In the genomic region with DNA sequence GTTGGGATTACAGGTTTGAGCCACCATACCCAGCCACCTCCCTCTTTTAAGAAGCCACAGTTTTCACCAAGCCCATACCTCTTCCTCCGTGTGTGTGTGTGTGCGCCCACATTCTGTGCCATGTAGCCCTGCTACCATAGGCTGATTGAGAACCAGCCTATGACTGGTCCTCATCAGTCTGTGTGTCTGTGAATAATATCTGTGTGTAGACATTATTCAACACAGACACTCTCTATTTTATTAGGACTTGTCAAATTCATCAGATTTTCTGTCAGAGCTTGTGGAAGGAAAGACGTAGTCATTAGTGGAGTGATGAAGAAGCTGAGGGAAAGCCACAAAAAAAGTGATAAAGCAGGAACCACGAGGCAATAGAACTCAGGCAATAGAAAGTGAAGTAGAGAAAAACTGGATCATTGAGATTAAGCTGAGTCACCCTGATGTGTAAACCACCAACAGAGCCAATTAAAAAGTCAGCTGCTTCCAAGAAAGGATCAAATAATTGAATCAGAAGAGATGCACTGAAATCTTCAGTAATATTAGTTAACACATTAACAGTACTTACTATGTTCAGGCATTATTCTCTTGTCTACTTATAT, we compare ENCODE assay signal across 14 cellular contexts.
DNase-seq lines count a peak whose midpoint lies in the region; ATAC-seq and TF ChIP-seq lines count a peak whose summit lies in the region.
"Had no signal": no experiment of that assay in that cellular context is flagged by ENCODE, and none has a peak within 500 bp of the region (broad histone marks: within the 10 kb centered on the region; RNA-seq: fewer than 3 reads in every experiment).

No MANE protein-coding gene starts in this region.

- intact Hi-C loops in Right ventricle myocardium superior (cut with DNase I) (no loop called here), heart right ventricle (cut with DNase I) (loop anchor here in 4 of 10 donors (10.0 kb wide), 1 partner anchor 120 kb away; a partner anchor contains a TSS)

- DNase-seq in Right ventricle myocardium superior = no peak
- no peak for DNase-seq in heart right ventricle
- DNase-seq in RPMI7951 (ENCODE audit: low read depth) = peak; percentile 47
- DNase-seq in fibroblast of mammary gland (ENCODE audit: low read depth) = peak; percentile 53
- no peak for DNase-seq in stimulated activated effector memory CD8-positive, alpha-beta T cell treated with anti-CD3 and anti-CD28 coated beads, Interleukin-12 subunit alpha, Interleukin-12 subunit beta, amount 100 ng/mL, for 72 hours (ENCODE audit: low spot score in 2 of 2)
- no peak for DNase-seq in KG1 (lab: John Stamatoyannopoulos, UW)
- DNase-seq in putamen (ENCODE audit: low spot score) = no peak
- no peak for DNase-seq in HCEC 1CT
- DNase-seq: activated CD8-positive, alpha-beta memory T cell treated with anti-CD3 and anti-CD28 coated beads, Interleukin-2, amount 10 ng/mL, durations not matched to agents 7 days and 5 days; amygdala; left ventricle myocardium inferior; NCI-H1092 had no signal

- H3K4me3 ChIP-seq in heart right ventricle = no peak overlapping the region
- H3K4me3 ChIP-seq in fibroblast of mammary gland (ENCODE audit: control insufficient read depth, low read depth, low read length) = no peak overlapping the region
- H3K4me3 ChIP-seq: left ventricle myocardium inferior had no signal

- WGBS in heart right ventricle, 2 donors = 81 to 84% methylated on average over 4 of the region's 4 CpGs

- H3K36me3 ChIP-seq in heart right ventricle = no peaks in the 10 kb centered on the region
- H3K36me3 ChIP-seq: left ventricle myocardium inferior had no signal

- peak; percentile 34 for ATAC-seq in Right ventricle myocardium superior (ENCODE audit: poor library complexity)
- no peak for ATAC-seq in heart right ventricle
- peak; percentile 46 for ATAC-seq in stimulated activated effector memory CD8-positive, alpha-beta T cell treated with anti-CD3 and anti-CD28 coated beads, Interleukin-12 subunit alpha, Interleukin-12 subunit beta, amount 100 ng/mL, for 72 hours
- ATAC-seq: activated CD8-positive, alpha-beta memory T cell treated with anti-CD3 and anti-CD28 coated beads, Interleukin-2, amount 10 ng/mL, durations not matched to agents 7 days and 5 days had no signal

- H3K27ac ChIP-seq in heart right ventricle = peak overlapping the region in 2 of 10 donors; percentile 17 to 38
- H3K27ac ChIP-seq: left ventricle myocardium inferior, parathyroid adenoma had no signal

- no peak for TF ChIP-seq CTCF in heart right ventricle (IDR thresholded peaks at IDR 0.05)
- TF ChIP-seq CTCF in fibroblast of mammary gland (conservative IDR thresholded peaks at IDR 0.05; ENCODE audit: control insufficient read depth, insufficient read depth, low read depth, low read length) = no peak

- no peaks in the 10 kb centered on the region for H3K9me3 ChIP-seq in heart right ventricle
- H3K9me3 ChIP-seq: left ventricle myocardium inferior had no signal

- peaks cover 0 to 28% (median 13%) of the 10 kb centered on the region in 9 donors for H3K4me1 ChIP-seq in heart right ventricle
- H3K4me1 ChIP-seq: parathyroid adenoma had no signal

- H3K27me3 ChIP-seq in heart right ventricle = no peaks in the 10 kb centered on the region

- no peak overlapping the region for H3K4me3 Mint-ChIP-seq in stimulated activated effector memory CD8-positive, alpha-beta T cell treated with anti-CD3 and anti-CD28 coated beads, Interleukin-12 subunit alpha, Interleukin-12 subunit beta, amount 100 ng/mL, for 72 hours
- H3K4me3 Mint-ChIP-seq: activated CD8-positive, alpha-beta memory T cell treated with anti-CD3 and anti-CD28 coated beads, Interleukin-2, amount 10 ng/mL, durations not matched to agents 7 days and 5 days; T-helper 2 cell treated with Interferon-gamma antibody and Interleukin-4, amounts not matched to agents 5 μg/mL and 100 μg/mL, for 36 hours had no signal

- no peak overlapping the region for H3K27ac Mint-ChIP-seq in stimulated activated effector memory CD8-positive, alpha-beta T cell treated with anti-CD3 and anti-CD28 coated beads, Interleukin-12 subunit alpha, Interleukin-12 subunit beta, amount 100 ng/mL, for 72 hours
- H3K27ac Mint-ChIP-seq: activated CD8-positive, alpha-beta memory T cell treated with anti-CD3 and anti-CD28 coated beads, Interleukin-2, amount 10 ng/mL, durations not matched to agents 7 days and 5 days; T-helper 2 cell treated with Interferon-gamma antibody and Interleukin-4, amounts not matched to agents 5 μg/mL and 100 μg/mL, for 36 hours had no signal

- H3K9me3 Mint-ChIP-seq in stimulated activated effector memory CD8-positive, alpha-beta T cell treated with anti-CD3 and anti-CD28 coated beads, Interleukin-12 subunit alpha, Interleukin-12 subunit beta, amount 100 ng/mL, for 72 hours = no peaks in the 10 kb centered on the region
- H3K9me3 Mint-ChIP-seq: T-helper 2 cell treated with Interferon-gamma antibody and Interleukin-4, amounts not matched to agents 5 μg/mL and 100 μg/mL, for 36 hours had no signal

- H3K4me1 Mint-ChIP-seq in stimulated activated effector memory CD8-positive, alpha-beta T cell treated with anti-CD3 and anti-CD28 coated beads, Interleukin-12 subunit alpha, Interleukin-12 subunit beta, amount 100 ng/mL, for 72 hours = no peaks in the 10 kb centered on the region
- H3K4me1 Mint-ChIP-seq: activated CD8-positive, alpha-beta memory T cell treated with anti-CD3 and anti-CD28 coated beads, Interleukin-2, amount 10 ng/mL, durations not matched to agents 7 days and 5 days had no signal

- H3K36me3 Mint-ChIP-seq in stimulated activated effector memory CD8-positive, alpha-beta T cell treated with anti-CD3 and anti-CD28 coated beads, Interleukin-12 subunit alpha, Interleukin-12 subunit beta, amount 100 ng/mL, for 72 hours = no peaks in the 10 kb centered on the region
- H3K36me3 Mint-ChIP-seq: activated CD8-positive, alpha-beta memory T cell treated with anti-CD3 and anti-CD28 coated beads, Interleukin-2, amount 10 ng/mL, durations not matched to agents 7 days and 5 days had no signal

Comparison
In these comparisons a context has a peak if more than half of its experiments do, and no peak if none do; other contexts are left out.
1. ATAC-seq: peak in Right ventricle myocardium superior (single experiment) and stimulated activated effector memory CD8-positive, alpha-beta T cell treated with anti-CD3 and anti-CD28 coated beads, Interleukin-12 subunit alpha, Interleukin-12 subunit beta, amount 100 ng/mL, for 72 hours (single experiment); none in heart right ventricle (0 of 8).
2. DNase-seq: peak in RPMI7951 (single experiment) and fibroblast of mammary gland (single experiment); none in Right ventricle myocardium superior (single experiment), heart right ventricle (0 of 2), stimulated activated effector memory CD8-positive, alpha-beta T cell treated with anti-CD3 and anti-CD28 coated beads, Interleukin-12 subunit alpha, Interleukin-12 subunit beta, amount 100 ng/mL, for 72 hours (0 of 2), KG1 (single experiment), putamen (single experiment) and HCEC 1CT (single experiment).